13 cellular contexts compared by ENCODE assay signal in genomic region chr15:69092159-69092558, GRCh38.
DNase-seq lines count a peak whose midpoint lies in the region; ATAC-seq, FAIRE-seq and TF ChIP-seq lines count a peak whose summit lies in the region.
"Had no signal": no experiment of that assay in that cellular context is flagged by ENCODE, and none has a peak within 500 bp of the region (broad histone marks: within the 10 kb centered on the region; RNA-seq: fewer than 3 reads in every experiment).

No MANE protein-coding gene starts in this region.

- no peaks in the 10 kb centered on the region for H3K4me1 Mint-ChIP-seq in activated CD8-positive, alpha-beta T cell treated with anti-CD3 and anti-CD28 coated beads for 36 hours (ENCODE audit: low read depth)

- no peaks in the 10 kb centered on the region for H3K9me2 ChIP-seq in SK-N-SH

- no peak for TF ChIP-seq RAD21 in SK-N-SH (IDR thresholded peaks at IDR 0.05; ENCODE audit: low read length)

- no peak overlapping the region for H3K27ac Mint-ChIP-seq in activated CD8-positive, alpha-beta T cell treated with anti-CD3 and anti-CD28 coated beads for 36 hours
- H3K27ac Mint-ChIP-seq: activated T-helper 1 cell treated with anti-CD3 and anti-CD28 coated beads, Interleukin-12 subunit alpha, Interleukin-12 subunit beta, Interleukin-2, Interleukin-4 antibody, amounts not matched to agents 30 ng/mL and 10 ng/mL and 1 ng/mL, durations not matched to agents 14 hours and 24 hours and 36 hours had no signal

- no peak overlapping the region for H3K4me3 Mint-ChIP-seq in activated CD8-positive, alpha-beta T cell treated with anti-CD3 and anti-CD28 coated beads for 36 hours
- H3K4me3 Mint-ChIP-seq: activated T-helper 1 cell treated with anti-CD3 and anti-CD28 coated beads, Interleukin-12 subunit alpha, Interleukin-12 subunit beta, Interleukin-2, Interleukin-4 antibody, amounts not matched to agents 30 ng/mL and 10 ng/mL and 1 ng/mL, durations not matched to agents 14 hours and 24 hours and 36 hours had no signal

- ATAC-seq in pancreas (peak in 3 of 4 donors; percentile 46 to 69 (median 48)), HG03108 (IDR thresholded peaks at IDR 0.05; ENCODE audit: unreplicated experiment) (no peak)
- no peak for ATAC-seq in activated CD8-positive, alpha-beta T cell treated with anti-CD3 and anti-CD28 coated beads for 36 hours

- CTCF ChIA-PET in SK-N-SH (lab: Yijun Ruan, JAX) = interaction anchor here (0.6 to 0.9 kb wide), 2 partner anchors 22 to 33 kb away, joined by 3 read pairs; no protein-coding TSS in a partner anchor
- CTCF ChIA-PET in activated CD8-positive, alpha-beta T cell treated with anti-CD3 and anti-CD28 coated beads for 36 hours (lab: Charles Lee) = no interaction called here

- H3K36me3 ChIP-seq in SK-N-SH (replicated peaks in 1 of 2; ENCODE audit: control insufficient read depth in 1 of 2, insufficient read depth in 2 of 2, low read length in 1 of 2) (no peaks in the 10 kb centered on the region), pancreas (no peaks in the 10 kb centered on the region)
- H3K36me3 ChIP-seq: esophagus squamous epithelium had no signal

- H3K4me2 ChIP-seq in SK-N-SH = peak overlapping the region; percentile 52

- 46% methylated on average over 7 of the region's 7 CpGs for WGBS in SK-N-SH (ENCODE audit: low lambda C conversion rate)
- whole genome bisulfite sequencing in pancreas, 2 donors = 36 to 46% methylated on average over 7 of the region's 7 CpGs

- H3K79me2 ChIP-seq in SK-N-SH (ENCODE audit: insufficient read depth) = no peaks in the 10 kb centered on the region

- no peak overlapping the region for H3K4me3 ChIP-seq in SK-N-SH (ENCODE audit: low read depth in 2 of 2, low read length in 1 of 2)
- H3K4me3 ChIP-seq in epithelial cell of esophagus (ENCODE audit: low read length) = no peak overlapping the region
- H3K4me3 ChIP-seq in pancreas = no peak overlapping the region
- H3K4me3 ChIP-seq: esophagus squamous epithelium had no signal

- peaks cover 3% of the 10 kb centered on the region for H3F3A ChIP-seq in SK-N-SH (replicated peaks; ENCODE audit: insufficient read depth)

- H3K27me3 Mint-ChIP-seq in activated CD8-positive, alpha-beta T cell treated with anti-CD3 and anti-CD28 coated beads for 36 hours = peaks cover 15% of the 10 kb centered on the region

- TF ChIP-seq EP300 in SK-N-SH (IDR thresholded peaks at IDR 0.05; ENCODE audit: borderline replicate concordance in 1 of 2, low read depth in 1 of 2, low read length in 1 of 2) = peak in 1 of 2 experiments; percentile 29; a peak in 1 of 4 replicates

- no peaks in the 10 kb centered on the region for H3K9me3 Mint-ChIP-seq in activated CD8-positive, alpha-beta T cell treated with anti-CD3 and anti-CD28 coated beads for 36 hours
- H3K9me3 Mint-ChIP-seq: activated T-helper 1 cell treated with anti-CD3 and anti-CD28 coated beads, Interleukin-12 subunit alpha, Interleukin-12 subunit beta, Interleukin-2, Interleukin-4 antibody, amounts not matched to agents 30 ng/mL and 10 ng/mL and 1 ng/mL, durations not matched to agents 14 hours and 24 hours and 36 hours had no signal

- H3K9me3 ChIP-seq in SK-N-SH (no peaks in the 10 kb centered on the region), pancreas (no peaks in the 10 kb centered on the region)
- H3K9me3 ChIP-seq: esophagus squamous epithelium had no signal

- intact Hi-C loops in pancreas (cut with DNase I) = no loop called here
- intact Hi-C loops in activated CD8-positive, alpha-beta T cell treated with anti-CD3 and anti-CD28 coated beads for 36 hours (cut with micrococcal nuclease) = no loop called here

- H3K9ac ChIP-seq in SK-N-SH = no peak overlapping the region

- peaks cover 13 to 25% of the 10 kb centered on the region in 2 experiments; a peak in 3 of 4 replicates for H3K4me1 ChIP-seq in SK-N-SH (ENCODE audit: control insufficient read depth in 1 of 2, insufficient read depth in 2 of 2, low read depth in 1 of 2, low read length in 1 of 2)
- H3K4me1 ChIP-seq in pancreas = no peaks in the 10 kb centered on the region

- POLR2A ChIA-PET in SK-N-SH (lab: Yijun Ruan, JAX) = no interaction called here
- POLR2A ChIA-PET in activated CD8-positive, alpha-beta T cell treated with anti-CD3 and anti-CD28 coated beads for 36 hours (lab: Charles Lee) = no interaction called here

- no peak overlapping the region for H2AFZ ChIP-seq in SK-N-SH (ENCODE audit: low read depth)

- no peak for TF ChIP-seq CTCF in SK-N-SH (IDR thresholded peaks at IDR 0.05)
- TF ChIP-seq CTCF in epithelial cell of esophagus (IDR thresholded peaks at IDR 0.05; ENCODE audit: insufficient read depth, low read depth, low read length, missing control alignments) = no peak
- no peak for TF ChIP-seq CTCF in pancreas (IDR thresholded peaks at IDR 0.05)
- no peak for TF ChIP-seq CTCF in activated CD8-positive, alpha-beta T cell treated with anti-CD3 and anti-CD28 coated beads for 36 hours (IDR thresholded peaks at IDR 0.05)

- H3K27ac ChIP-seq in SK-N-SH (ENCODE audit: low read depth in 2 of 2, low read length in 1 of 2) (no peak overlapping the region), pancreas (no peak overlapping the region)

- DNase-seq in HPDE6-E6E7 (ENCODE audit: extremely low spot score) (peak; percentile 54), SK-N-SH (no peak), epithelial cell of esophagus (ENCODE audit: low read depth) (peak; percentile 92), pancreas (no peak), SHP77 treated with DMSO at 0.1 percent for 48 hours (lab: John Stamatoyannopoulos, UW) (no peak)
- DNase-seq in activated CD8-positive, alpha-beta T cell treated with anti-CD3 and anti-CD28 coated beads for 36 hours = no peak
- DNase-seq: activated CD4-positive, alpha-beta T cell treated with anti-CD3 and anti-CD28 coated beads for 4 hours; esophagus squamous epithelium; NCI-H1092 treated with DMSO at 0.1 percent for 48 hours; NCI-H774; right cardiac atrium had no signal

- no peaks in the 10 kb centered on the region for H4K20me1 ChIP-seq in SK-N-SH (ENCODE audit: insufficient read depth)

- no peak for FAIRE-seq in pancreas (lab: Jason Lieb, UNC)

- no peaks in the 10 kb centered on the region; the same call in 1 of the 2 replicates for H3K27me3 ChIP-seq in SK-N-SH (ENCODE audit: insufficient read depth)
- H3K27me3 ChIP-seq in pancreas = no peaks in the 10 kb centered on the region
- H3K27me3 ChIP-seq: esophagus squamous epithelium had no signal

- H3K36me3 Mint-ChIP-seq in activated CD8-positive, alpha-beta T cell treated with anti-CD3 and anti-CD28 coated beads for 36 hours (ENCODE audit: low read depth) = no peaks in the 10 kb centered on the region

TF ChIP-seq in SK-N-SH, 30 proteins besides CTCF, POLR2A, EP300 and RAD21 (continues in another document):
- TF ChIP-seq FOSL2 (IDR thresholded peaks at IDR 0.05; ENCODE audit: borderline replicate concordance, low read depth) (peak; percentile 42), TCF12 (IDR thresholded peaks at IDR 0.05) (peak; percentile 42), NFIC (IDR thresholded peaks at IDR 0.05; ENCODE audit: borderline replicate concordance) (peak; percentile 74), FOXJ3 (CRISPR knock-in tag; IDR thresholded peaks at IDR 0.05) (no peak), PBX3 (IDR thresholded peaks at IDR 0.05) (peak; percentile 57), JUND (IDR thresholded peaks at IDR 0.05) (no peak; the same call in 1 of the 2 replicates), REST (IDR thresholded peaks at IDR 0.05; ENCODE audit: low read depth, low read length) (no peak), TAF1 (IDR thresholded peaks at IDR 0.05; ENCODE audit: borderline replicate concordance, low read depth, low read length) (no peak), EZH2phosphoT487 (IDR thresholded peaks at IDR 0.05; ENCODE audit: borderline replicate concordance, low read depth) (no peak), FOXM1 (IDR thresholded peaks at IDR 0.05; ENCODE audit: low read depth) (no peak), MEF2A (IDR thresholded peaks at IDR 0.05; ENCODE audit: borderline replicate concordance, low read depth) (no peak), MXI1 (IDR thresholded peaks at IDR 0.05; ENCODE audit: low read depth, low read length) (no peak)

Comparison
In these comparisons a context has a peak if more than half of its experiments do, and no peak if none do; other contexts are left out.
1. DNase-seq: peak in HPDE6-E6E7 (single experiment) and epithelial cell of esophagus (single experiment); none in SK-N-SH (single experiment), pancreas (0 of 6), activated CD8-positive, alpha-beta T cell treated with anti-CD3 and anti-CD28 coated beads for 36 hours (single experiment) and SHP77 treated with DMSO at 0.1 percent for 48 hours (single experiment).
2. ATAC-seq: peak in pancreas (3 of 4); none in activated CD8-positive, alpha-beta T cell treated with anti-CD3 and anti-CD28 coated beads for 36 hours (single experiment) and HG03108 (single experiment).